ENCODE assay signal across 8 cellular contexts in genomic region chr1:39692152-39693064, GRCh38. TPM values are rescaled to one million over a fixed set of nuclear protein-coding genes. Genes with fewer than 3 reads are reported as not detected.
DNase-seq lines count a peak whose midpoint lies in the region; ATAC-seq, FAIRE-seq and TF ChIP-seq lines count a peak whose summit lies in the region.

No MANE protein-coding gene starts in this region.

- no peak for TF ChIP-seq CTCF in astrocyte (IDR thresholded peaks at IDR 0.05; ENCODE audit: insufficient read depth, low read depth, low read length)
- no peak for TF ChIP-seq CTCF in mucosa of descending colon (IDR thresholded peaks at IDR 0.05)

- H3K4me1 Mint-ChIP-seq in astrocyte (ENCODE audit: low read depth, unreplicated experiment), result peaks cover 14% of the 10 kb centered on the region

- peaks cover 4% of the 10 kb centered on the region for H4K20me1 ChIP-seq in astrocyte (ENCODE audit: insufficient read depth, low read length)

- FAIRE-seq in astrocyte (lab: Jason Lieb, UNC), result no peak

- no peak overlapping the region for H3K27ac ChIP-seq in astrocyte (ENCODE audit: low read depth, low read length)

- DNase-seq in stimulated activated naive CD4-positive, alpha-beta T cell (lab: John Stamatoyannopoulos, UW), result peak in 4 of 6 experiments; percentile 34 to 64 (median 40)
- no peak for DNase-seq in stimulated activated naive CD4-positive, alpha-beta T cell treated with Interleukin-2 at 50 U/mL for 16 hours (lab: John Stamatoyannopoulos, UW)
- no peak for DNase-seq in astrocyte (ENCODE audit: low read depth)
- DNase-seq in mucosa of descending colon, result peak in 2 of 3 donors; percentile 31 to 55
- DNase-seq in HAP-1 (ENCODE audit: low spot score in 2 of 2), result no peak
- DNase-seq in hepatic stellate cell (ENCODE audit: low spot score), result no peak

- H3K4me2 ChIP-seq in astrocyte (ENCODE audit: low read length), result peak overlapping the region; percentile 80

- H3K27me3 Mint-ChIP-seq in astrocyte (ENCODE audit: low read depth, unreplicated experiment), result peaks cover 71% of the 10 kb centered on the region

- peaks cover 2% of the 10 kb centered on the region for H3K9me3 Mint-ChIP-seq in astrocyte (ENCODE audit: unreplicated experiment)

- H3K4me1 ChIP-seq in astrocyte (ENCODE audit: insufficient read depth, low read length) (peaks cover 4% of the 10 kb centered on the region), mucosa of descending colon (ENCODE audit: low read depth) (peaks cover 18% of the 10 kb centered on the region), HAP-1 (peaks cover 6% of the 10 kb centered on the region)

- H2AFZ ChIP-seq in astrocyte (ENCODE audit: low read depth, low read length), result no peak overlapping the region

- H3K36me3 ChIP-seq in astrocyte (ENCODE audit: insufficient read depth, low read length) (no peaks in the 10 kb centered on the region), mucosa of descending colon (ENCODE audit: low read depth) (no peaks in the 10 kb centered on the region), HAP-1 (replicated peaks) (no peaks in the 10 kb centered on the region)

- H3K9ac ChIP-seq in astrocyte (ENCODE audit: low read length), result no peak overlapping the region

- ATAC-seq in mucosa of descending colon, result no peak
- ATAC-seq in GM21529 (IDR thresholded peaks at IDR 0.05; ENCODE audit: unreplicated experiment), result no peak
- ATAC-seq in GM19023 (IDR thresholded peaks at IDR 0.05; ENCODE audit: unreplicated experiment), result no peak

- H3K36me3 Mint-ChIP-seq in astrocyte (ENCODE audit: low read depth, unreplicated experiment), result no peaks in the 10 kb centered on the region

- H3K27ac Mint-ChIP-seq in astrocyte (ENCODE audit: unreplicated experiment), result no peak overlapping the region

- H3K9me3 ChIP-seq in astrocyte (ENCODE audit: insufficient read depth, low read depth, low read length) (no peaks in the 10 kb centered on the region), mucosa of descending colon (no peaks in the 10 kb centered on the region), HAP-1 (no peaks in the 10 kb centered on the region)

- no peak overlapping the region for H3K4me3 Mint-ChIP-seq in astrocyte (ENCODE audit: unreplicated experiment)

- H3K27me3 ChIP-seq in astrocyte (ENCODE audit: insufficient read depth, low read length) (peaks cover 86% of the 10 kb centered on the region), HAP-1 (ENCODE audit: low read depth) (peaks cover 15% of the 10 kb centered on the region; the same call in 1 of the 2 replicates)

- intact Hi-C loops in mucosa of descending colon (cut with DNase I, micrococcal nuclease), result no loop called here

- peak overlapping the region; percentile 10 for H3K4me3 ChIP-seq in astrocyte (ENCODE audit: insufficient read depth, low read depth, low read length)
- H3K4me3 ChIP-seq in mucosa of descending colon, result no peak overlapping the region
- no peak overlapping the region for H3K4me3 ChIP-seq in HAP-1

- no peaks in the 10 kb centered on the region for H3K79me2 ChIP-seq in astrocyte (ENCODE audit: insufficient read depth, low read length)

- in situ Hi-C loops in HAP-1 (cut with MboI; ENCODE audit: low sequenced_read_pairs), result no loop called here

RNA-seq across cellular contexts. Expression of gene HPCAL4, which starts 1.2 kb away (rescaled TPM):
- total RNA-seq in astrocyte, result 0.07 and 0.20 TPM in 2 replicates
- total RNA-seq in mucosa of descending colon, result under 1 TPM in 2 of 3 donors, not detected in 1; 0.07 to 0.51 TPM

RNA-seq across cellular contexts. Expression of gene NT5C1A, which starts 20.5 kb away (rescaled TPM):
- total RNA-seq in astrocyte (0.20 TPM in 1 of 2 replicates, not detected in the other), mucosa of descending colon (under 1 TPM in 1 of 3 donors, not detected in 2; 0.27 TPM)

RNA-seq across cellular contexts. Expression of gene PPIE, which starts 46.3 kb away (rescaled TPM):
- 33.1 and 33.7 TPM in 2 replicates for total RNA-seq in astrocyte
- total RNA-seq in mucosa of descending colon, result 10 to 100 TPM; 30.9 to 46.8 (median 41.8) TPM

RNA-seq across cellular contexts. Expression of gene HEYL, which starts 53.0 kb away (rescaled TPM):
- total RNA-seq in astrocyte (1.1 and 3.1 TPM in 2 replicates), mucosa of descending colon (1 to 10 TPM; 2.3 to 3.5 (median 2.4) TPM)

Comparison
In these comparisons a context has a peak if more than half of its experiments do, and no peak if none do; other contexts are left out.
1. DNase-seq: peak in stimulated activated naive CD4-positive, alpha-beta T cell (4 of 6) and mucosa of descending colon (2 of 3); none in stimulated activated naive CD4-positive, alpha-beta T cell treated with Interleukin-2 at 50 U/mL for 16 hours (single experiment), astrocyte (single experiment), HAP-1 (0 of 2) and hepatic stellate cell (single experiment).